ENCODE assay signal across 28 cellular contexts in genomic region chr1:115678141-115678540, GRCh38. TPM values are rescaled to one million over a fixed set of nuclear protein-coding genes. Genes with fewer than 3 reads are reported as not detected.
DNase-seq lines count a peak whose midpoint lies in the region; ATAC-seq and TF ChIP-seq lines count a peak whose summit lies in the region.
"Had no signal": no experiment of that assay in that cellular context is flagged by ENCODE, and none has a peak within 500 bp of the region (broad histone marks: within the 10 kb centered on the region; RNA-seq: fewer than 3 reads in every experiment).

No MANE protein-coding gene starts in this region.

- H3K4me1 Mint-ChIP-seq in activated CD8-positive, alpha-beta T cell treated with anti-CD3 and anti-CD28 coated beads for 36 hours (ENCODE audit: low read depth) = no peaks in the 10 kb centered on the region

- H2AFZ ChIP-seq in smooth muscle cell (ENCODE audit: low read depth) = no peak overlapping the region

- peak overlapping the region; percentile 41 for H3K4me2 ChIP-seq in smooth muscle cell

- peaks cover 15% of the 10 kb centered on the region for H3K36me3 ChIP-seq in mesodermal cell (ENCODE audit: control insufficient read depth, insufficient read depth, low read length)
- H3K36me3 ChIP-seq in smooth muscle cell (ENCODE audit: low read depth) = no peaks in the 10 kb centered on the region
- no peaks in the 10 kb centered on the region; the same call in 1 of the 2 replicates for H3K36me3 ChIP-seq in HAP-1 (replicated peaks)

- CTCF ChIA-PET in activated CD8-positive, alpha-beta T cell treated with anti-CD3 and anti-CD28 coated beads for 36 hours (lab: Charles Lee) = no interaction called here

- no peaks in the 10 kb centered on the region for H3K36me3 Mint-ChIP-seq in activated CD8-positive, alpha-beta T cell treated with anti-CD3 and anti-CD28 coated beads for 36 hours (ENCODE audit: low read depth)

- H3K27ac ChIP-seq in mesodermal cell (ENCODE audit: low read depth, low read length, severe bottlenecking) (peak overlapping the region; percentile 87), smooth muscle cell (ENCODE audit: low read depth) (peak overlapping the region; percentile 61)
- H3K27ac ChIP-seq: body of pancreas, C4-2B, dorsolateral prefrontal cortex had no signal

- H3K4me3 ChIP-seq in mesodermal cell (ENCODE audit: extremely low read depth, insufficient read depth, low read length, poor library complexity, severe bottlenecking) = no peak overlapping the region
- H3K4me3 ChIP-seq in smooth muscle cell = no peak overlapping the region
- H3K4me3 ChIP-seq in HAP-1 = no peak overlapping the region
- H3K4me3 ChIP-seq: body of pancreas, dorsolateral prefrontal cortex, GM23248, K562, lung, MG63, mucosa of descending colon had no signal

- intact Hi-C loops in activated CD8-positive, alpha-beta T cell treated with anti-CD3 and anti-CD28 coated beads for 36 hours (cut with micrococcal nuclease) = no loop called here

- H4K20me1 ChIP-seq in smooth muscle cell (ENCODE audit: low read depth) = no peaks in the 10 kb centered on the region

- H3K4me1 ChIP-seq in mesodermal cell (ENCODE audit: control insufficient read depth, insufficient read depth, low read length, poor library complexity, severe bottlenecking) (peaks cover 32% of the 10 kb centered on the region), smooth muscle cell (ENCODE audit: low read depth) (peaks cover 12% of the 10 kb centered on the region), HAP-1 (peaks cover 11% of the 10 kb centered on the region)
- H3K4me1 ChIP-seq: body of pancreas had no signal

- no peaks in the 10 kb centered on the region for H3F3A ChIP-seq in smooth muscle cell (ENCODE audit: low read depth)

- no peaks in the 10 kb centered on the region for H3K27me3 Mint-ChIP-seq in activated CD8-positive, alpha-beta T cell treated with anti-CD3 and anti-CD28 coated beads for 36 hours
- H3K27me3 Mint-ChIP-seq: T-helper 17 cell had no signal

- peak; percentile 27 for DNase-seq in EH (ENCODE audit: low read depth)
- peak; percentile 42 for DNase-seq in astrocyte of the hippocampus (ENCODE audit: low read depth, low spot score)
- DNase-seq in smooth muscle cell (lab: John Stamatoyannopoulos, UW; ENCODE audit: unreplicated experiment) = no peak
- DNase-seq in activated CD8-positive, alpha-beta T cell treated with anti-CD3 and anti-CD28 coated beads for 36 hours = no peak
- DNase-seq in HAP-1 (ENCODE audit: low spot score in 2 of 2) = no peak
- no peak for DNase-seq in kidney tubule cell (ENCODE audit: low spot score)
- DNase-seq: activated CD4-positive, alpha-beta T cell treated with anti-CD3 and anti-CD28 coated beads, Interleukin-2, amount 50 U/mL, for 4 hours; activated naive CD4-positive, alpha-beta T cell treated with Interleukin-2 at 50 U/mL for 16 hours; activated T-cell treated with anti-CD3 and anti-CD28 coated beads, Interleukin-2, amount 50 U/mL, for 48 hours; body of pancreas; dorsolateral prefrontal cortex; GM23248; hippocampal formation; left cardiac atrium; MG63; mucosa of descending colon; NCI-H1105; NCI-H187 treated with DMSO at 0.1 percent for 48 hours; NCI-H2171 treated with DMSO at 0.1 percent for 48 hours; posterior cingulate gyrus; Right ventricle myocardium superior; stimulated activated CD4-positive, alpha-beta T cell treated with anti-CD3 and anti-CD28 coated beads, Interleukin-4, amount 100 ng/mL, for 4 hours; T-helper 17 cell had no signal

- H3K27me3 ChIP-seq in smooth muscle cell (ENCODE audit: low read depth) (no peaks in the 10 kb centered on the region), HAP-1 (ENCODE audit: low read depth) (no peaks in the 10 kb centered on the region)
- H3K27me3 ChIP-seq: body of pancreas, dorsolateral prefrontal cortex, MG63 had no signal

- no peak for ATAC-seq in activated CD8-positive, alpha-beta T cell treated with anti-CD3 and anti-CD28 coated beads for 36 hours
- no peak for ATAC-seq in GM21786 (IDR thresholded peaks at IDR 0.05; ENCODE audit: unreplicated experiment)
- ATAC-seq: body of pancreas, left cardiac atrium, mucosa of descending colon, T-helper 17 cell had no signal

- POLR2A ChIA-PET in activated CD8-positive, alpha-beta T cell treated with anti-CD3 and anti-CD28 coated beads for 36 hours (lab: Charles Lee) = no interaction called here

- H3K4me3 Mint-ChIP-seq in activated CD8-positive, alpha-beta T cell treated with anti-CD3 and anti-CD28 coated beads for 36 hours = no peak overlapping the region
- H3K4me3 Mint-ChIP-seq: T-helper 17 cell had no signal

- H3K9me3 ChIP-seq in mesodermal cell (ENCODE audit: control insufficient read depth, low read length) (no peaks in the 10 kb centered on the region), smooth muscle cell (replicated peaks; ENCODE audit: low read depth) (no peaks in the 10 kb centered on the region), HAP-1 (no peaks in the 10 kb centered on the region)
- H3K9me3 ChIP-seq: body of pancreas, MG63, mucosa of descending colon had no signal

- H3K9ac ChIP-seq in smooth muscle cell (ENCODE audit: low read depth) = no peak overlapping the region
- H3K9ac ChIP-seq: GM23248 had no signal

- in situ Hi-C loops in HAP-1 (cut with MboI; ENCODE audit: low sequenced_read_pairs) = no loop called here

- WGBS in mesodermal cell (ENCODE audit: insufficient coverage in 2 of 2), 2 experiments = 80 to 88% methylated on average over 5 of the region's 5 CpGs
- WGBS in smooth muscle cell (ENCODE audit: low lambda C conversion rate) = 16% methylated on average over 5 of the region's 5 CpGs

- no peaks in the 10 kb centered on the region for H3K9me3 Mint-ChIP-seq in activated CD8-positive, alpha-beta T cell treated with anti-CD3 and anti-CD28 coated beads for 36 hours

- no peaks in the 10 kb centered on the region for H3K79me2 ChIP-seq in smooth muscle cell (ENCODE audit: low read depth)

- H3K27ac Mint-ChIP-seq in activated CD8-positive, alpha-beta T cell treated with anti-CD3 and anti-CD28 coated beads for 36 hours = no peak overlapping the region
- H3K27ac Mint-ChIP-seq: T-helper 17 cell had no signal

- TF ChIP-seq CTCF in smooth muscle cell (IDR thresholded peaks at IDR 0.05; ENCODE audit: borderline replicate concordance, insufficient read depth, poor library complexity, severe bottlenecking) = no peak
- no peak for TF ChIP-seq CTCF in activated CD8-positive, alpha-beta T cell treated with anti-CD3 and anti-CD28 coated beads for 36 hours (IDR thresholded peaks at IDR 0.05)

RNA-seq across cellular contexts. Expression of gene VANGL1, which starts 36.4 kb away (rescaled TPM):
- polyA plus RNA-seq in mesodermal cell (2013, experiment 1 of 2) = 12.4 TPM
- 11.1 TPM for polyA plus RNA-seq in mesodermal cell (2013, experiment 2 of 2)
- 7.9 and 12.2 TPM in 2 replicates for total RNA-seq in smooth muscle cell
- polyA plus RNA-seq in smooth muscle cell = 5.5 and 6.5 TPM in 2 replicates
- 1 to 10 TPM; 1.9 to 2.7 TPM for total RNA-seq in activated CD8-positive, alpha-beta T cell treated with anti-CD3 and anti-CD28 coated beads for 36 hours

Comparison
In these comparisons a context has a peak if more than half of its experiments do, and no peak if none do; other contexts are left out.
1. DNase-seq: peak in EH (single experiment) and astrocyte of the hippocampus (single experiment); none in smooth muscle cell (single experiment), activated CD8-positive, alpha-beta T cell treated with anti-CD3 and anti-CD28 coated beads for 36 hours (single experiment), HAP-1 (0 of 2) and kidney tubule cell (single experiment).